27 cellular contexts compared by ENCODE assay signal in genomic region chr9:110939573-110939972, GRCh38.
"Had no signal": no experiment of that assay in that cellular context is flagged by ENCODE, and none has a peak within 500 bp of the region (broad histone marks: within the 10 kb centered on the region; RNA-seq: fewer than 3 reads in every experiment).

No MANE protein-coding gene starts in this region.

- H3K36me3 Mint-ChIP-seq: activated naive CD8-positive, alpha-beta T cell; naive thymus-derived CD8-positive, alpha-beta T cell had no signal

- H3K4me3 Mint-ChIP-seq: activated naive CD8-positive, alpha-beta T cell; naive thymus-derived CD8-positive, alpha-beta T cell; neural crest cell; type B pancreatic cell had no signal

- H3K27me3 ChIP-seq: adrenal gland, brain microvascular endothelial cell, esophagus muscularis mucosa, spleen, uterus had no signal

- H3K27me3 Mint-ChIP-seq: activated naive CD8-positive, alpha-beta T cell; type B pancreatic cell had no signal

- FAIRE-seq: keratinocyte had no signal

- H3K4me3 ChIP-seq: adrenal gland, esophagus muscularis mucosa, spleen, uterus had no signal

- H3K27ac ChIP-seq: adrenal gland, brain microvascular endothelial cell, esophagus muscularis mucosa, spleen, uterus, WERI-Rb-1 had no signal

- H3K27ac Mint-ChIP-seq: activated naive CD8-positive, alpha-beta T cell; naive thymus-derived CD8-positive, alpha-beta T cell; type B pancreatic cell had no signal

- DNase-seq: activated CD4-positive, alpha-beta T cell treated with anti-CD3 and anti-CD28 coated beads for 48 hours; activated CD4-positive, alpha-beta T cell treated with anti-CD3 and anti-CD28 coated beads, Interleukin-2, amount 50 U/mL, for 48 hours; activated CD8-positive, alpha-beta memory T cell treated with anti-CD3 and anti-CD28 coated beads for 24 hours; activated effector memory CD4-positive, alpha-beta T cell treated with Interleukin-2 at 50 U/mL for 16 hours; activated naive CD4-positive, alpha-beta T cell treated with Interleukin-2 at 50 U/mL for 16 hours; adrenal gland; aorta; brain microvascular endothelial cell; cortex of kidney; head of caudate nucleus; hippocampal formation; left cardiac atrium; mammary epithelial cell; midbrain; naive thymus-derived CD8-positive, alpha-beta T cell; nucleus accumbens; right cardiac atrium; spleen; stimulated activated naive CD4-positive, alpha-beta T cell; T-helper 9 cell; uterus; WERI-Rb-1 had no signal

- H3K4me1 ChIP-seq: adrenal gland, spleen, uterus had no signal

- H3K4me1 Mint-ChIP-seq: neural crest cell had no signal

- H3K9me3 ChIP-seq: adrenal gland, esophagus muscularis mucosa, uterus had no signal

- H3K36me3 ChIP-seq: esophagus muscularis mucosa, uterus, WERI-Rb-1 had no signal
